Comparison of ENCODE assay signal across 16 cellular contexts in genomic region chr9:4502444-4502843, GRCh38. TPM values are rescaled to one million over a fixed set of nuclear protein-coding genes. Genes with fewer than 3 reads are reported as not detected.
DNase-seq lines count a peak whose midpoint lies in the region; ATAC-seq and TF ChIP-seq lines count a peak whose summit lies in the region.
"Had no signal": no experiment of that assay in that cellular context is flagged by ENCODE, and none has a peak within 500 bp of the region (broad histone marks: within the 10 kb centered on the region; RNA-seq: fewer than 3 reads in every experiment).

No MANE protein-coding gene starts in this region.

- ATAC-seq in T-helper 17 cell, result no peak
- ATAC-seq in HG03175 (IDR thresholded peaks at IDR 0.05; ENCODE audit: unreplicated experiment), result no peak
- ATAC-seq: A549, K562 had no signal

- H3K27ac Mint-ChIP-seq in Calu3 (ENCODE audit: unreplicated experiment) (peak overlapping the region; percentile 70), T-helper 17 cell (no peak overlapping the region)
- H3K27ac Mint-ChIP-seq: CD4-positive, alpha-beta T cell had no signal

- H3K9me3 Mint-ChIP-seq in Calu3 (ENCODE audit: low read depth, unreplicated experiment), result no peaks in the 10 kb centered on the region
- H3K9me3 Mint-ChIP-seq: CD4-positive, alpha-beta T cell had no signal

- CTCF ChIA-PET in Calu3 (lab: Charles Lee), result interaction anchor here (0.7 to 1.4 kb wide), 2 partner anchors 11 to 65 kb away, joined by 3 to 16 read pairs; no protein-coding TSS in a partner anchor

- no peak for DNase-seq in Calu3
- no peak for DNase-seq in T-helper 17 cell
- DNase-seq in kidney tubule cell (ENCODE audit: low spot score), result peak; percentile 32
- no peak for DNase-seq in NCI-H146 (lab: John Stamatoyannopoulos, UW)
- DNase-seq in SW 1271 (lab: John Stamatoyannopoulos, UW), result no peak
- no peak for DNase-seq in SW480 (ENCODE audit: low spot score)
- DNase-seq: AML-193; CD4-positive, alpha-beta T cell; DMS79 treated with DMSO at 0.1 percent for 48 hours; GF-D8; GM23248; IMR-90 had no signal

- intact Hi-C loops in Calu3 (cut with micrococcal nuclease; ENCODE audit: unreplicated experiment), result no loop called here

- peaks cover 28% of the 10 kb centered on the region for H3K36me3 Mint-ChIP-seq in Calu3 (ENCODE audit: insufficient read depth, unreplicated experiment)
- H3K36me3 Mint-ChIP-seq in T-helper 17 cell (ENCODE audit: low read depth), result no peaks in the 10 kb centered on the region

- no peak for TF ChIP-seq CTCF in Calu3 (IDR thresholded peaks at IDR 0.05; ENCODE audit: unreplicated experiment)

- no peaks in the 10 kb centered on the region for H3K9me3 ChIP-seq in T-helper 17 cell (ENCODE audit: control insufficient read depth, low read length, poor library complexity, severe bottlenecking)
- H3K9me3 ChIP-seq: A549, HAP-1 had no signal

- H3K27me3 Mint-ChIP-seq in Calu3 (ENCODE audit: unreplicated experiment) (no peaks in the 10 kb centered on the region), T-helper 17 cell (peaks cover 16% of the 10 kb centered on the region)

- no TSS peak for BruUV-seq in Calu3 (replicated peaks; lab: Mats Ljungman, UMichigan)

- H3K4me1 Mint-ChIP-seq in Calu3 (ENCODE audit: low read depth, unreplicated experiment) (peaks cover 43% of the 10 kb centered on the region), T-helper 17 cell (no peaks in the 10 kb centered on the region)

- H3K4me3 Mint-ChIP-seq in Calu3 (ENCODE audit: low read depth, unreplicated experiment) (no peak overlapping the region), T-helper 17 cell (peak overlapping the region; percentile 16)
- H3K4me3 Mint-ChIP-seq: CD4-positive, alpha-beta T cell had no signal

RNA-seq across cellular contexts. Expression of gene SLC1A1, which starts 12.2 kb away (rescaled TPM):
- 71.6 and 81.4 TPM in 2 replicates for total RNA-seq in Calu3 (2022)
- under 1 TPM; 0.07 to 0.13 TPM for total RNA-seq in T-helper 17 cell

Comparison
In these comparisons a context has a peak if more than half of its experiments do, and no peak if none do; other contexts are left out.
1. RNA of gene SLC1A1, which starts 12.2 kb away (total RNA-seq): 71.6 to 81.4 TPM in Calu3; 0.07 to 0.13 TPM in T-helper 17 cell; every median in the first group is over 10 times any median in the second.